Comparison of ENCODE assay signal across 17 cellular contexts in genomic region chr12:87720967-87721366, GRCh38.
DNase-seq lines count a peak whose midpoint lies in the region; ATAC-seq and TF ChIP-seq lines count a peak whose summit lies in the region.
"Had no signal": no experiment of that assay in that cellular context is flagged by ENCODE, and none has a peak within 500 bp of the region (broad histone marks: within the 10 kb centered on the region; RNA-seq: fewer than 3 reads in every experiment).

No MANE protein-coding gene starts in this region.

- H3K4me3 ChIP-seq in IMR-90 (ENCODE audit: insufficient read depth, low read depth, low read length) (no peak overlapping the region), choroid plexus epithelial cell (ENCODE audit: low read depth, low read length) (no peak overlapping the region), Caco-2 (ENCODE audit: low read depth, low read length) (no peak overlapping the region)
- H3K4me3 ChIP-seq: BLaER1, GM12878 had no signal

- no peak overlapping the region for H4K91ac ChIP-seq in IMR-90 (ENCODE audit: insufficient read depth, low read depth, low read length)

- H3K4me1 ChIP-seq in IMR-90 (ENCODE audit: control insufficient read depth, insufficient read depth, low read length) (no peaks in the 10 kb centered on the region), Caco-2 (no peaks in the 10 kb centered on the region)
- H3K4me1 ChIP-seq: BLaER1 had no signal

- in situ Hi-C loops in IMR-90 (cut with MboI; ENCODE audit: low sequenced_read_pairs), result no loop called here

- peaks cover 2% of the 10 kb centered on the region for H3K27me3 Mint-ChIP-seq in Caco-2 (ENCODE audit: insufficient read depth, unreplicated experiment)
- H3K27me3 Mint-ChIP-seq: CD4-positive, alpha-beta memory T cell; IgD-negative memory B cell had no signal

- no peaks in the 10 kb centered on the region for H3K79me1 ChIP-seq in IMR-90 (ENCODE audit: low read depth in 1 of 2, low read length in 2 of 2)

- H3K56ac ChIP-seq in IMR-90 (ENCODE audit: extremely low read depth, insufficient read depth, low read length), result no peak overlapping the region

- no peak overlapping the region for H2BK20ac ChIP-seq in IMR-90 (ENCODE audit: low read depth, low read length)

- no peak overlapping the region for H3K4ac ChIP-seq in IMR-90 (ENCODE audit: low read depth, low read length)

- H3K4me1 Mint-ChIP-seq in Caco-2 (ENCODE audit: low read depth, unreplicated experiment), result no peaks in the 10 kb centered on the region
- H3K4me1 Mint-ChIP-seq: CD14-positive monocyte; CD4-positive, alpha-beta memory T cell; H9; IgD-negative memory B cell had no signal

- no peak overlapping the region for H2BK15ac ChIP-seq in IMR-90 (ENCODE audit: low read depth, low read length)

- H3K9ac ChIP-seq in IMR-90 (ENCODE audit: low read depth, low read length), result no peak overlapping the region
- H3K9ac ChIP-seq: BLaER1 had no signal

- POLR2A ChIA-PET in IMR-90 (lab: Charles Lee; ENCODE audit: unreplicated experiment), result no interaction called here
- POLR2A ChIA-PET in Caco-2 (lab: Charles Lee), result no interaction called here

- H4K5ac ChIP-seq in IMR-90 (ENCODE audit: low read depth, low read length), result no peak overlapping the region

- dilution Hi-C loops in IMR-90 (cut with HindIII; ENCODE audit: low sequenced_read_pairs, unreplicated experiment), result no loop called here

- H3K9me3 ChIP-seq in IMR-90 (ENCODE audit: control insufficient read depth, insufficient read depth, low read length) (no peaks in the 10 kb centered on the region), Caco-2 (no peaks in the 10 kb centered on the region)
- H3K9me3 ChIP-seq: BLaER1 had no signal

- H2AK9ac ChIP-seq in IMR-90 (replicated peaks; ENCODE audit: low read depth, low read length, poor library complexity), result no peak overlapping the region

- no peak overlapping the region for H3K14ac ChIP-seq in IMR-90 (replicated peaks; ENCODE audit: low read depth, low read length)

- H3K27ac ChIP-seq in IMR-90 (ENCODE audit: insufficient read depth, low read length), result no peak overlapping the region
- H3K27ac ChIP-seq: BLaER1 had no signal

- BruUV-seq in IMR-90 (replicated peaks; lab: Mats Ljungman, UMichigan), result no TSS peak
- no TSS peak for BruUV-seq in Caco-2 (replicated peaks; lab: Mats Ljungman, UMichigan)

- no peak overlapping the region for H3K27ac Mint-ChIP-seq in Caco-2 (ENCODE audit: unreplicated experiment)
- H3K27ac Mint-ChIP-seq: CD14-positive monocyte; CD4-positive, alpha-beta memory T cell; H9; IgD-negative memory B cell had no signal

- no peak overlapping the region for H2AFZ ChIP-seq in IMR-90 (replicated peaks; ENCODE audit: low read length, poor library complexity)

- no peak for TF ChIP-seq CTCF in IMR-90 (conservative IDR thresholded peaks at IDR 0.05; ENCODE audit: low read depth, low read length)
- TF ChIP-seq CTCF in choroid plexus epithelial cell (conservative IDR thresholded peaks at IDR 0.05; ENCODE audit: low read depth, low read length), result no peak
- no peak for TF ChIP-seq CTCF in Caco-2 (IDR thresholded peaks at IDR 0.05; ENCODE audit: insufficient read depth in 1 of 2, low read depth in 1 of 2, low read length in 1 of 2, severe bottlenecking in 1 of 2, unreplicated experiment in 1 of 2)

- no peaks in the 10 kb centered on the region for H3K36me3 Mint-ChIP-seq in Caco-2 (ENCODE audit: insufficient read depth, unreplicated experiment)
- H3K36me3 Mint-ChIP-seq: CD14-positive monocyte; CD4-positive, alpha-beta memory T cell had no signal

- no peaks in the 10 kb centered on the region for H3K9me3 Mint-ChIP-seq in Caco-2 (ENCODE audit: unreplicated experiment)
- H3K9me3 Mint-ChIP-seq: H9 had no signal

- H3K36me3 ChIP-seq in IMR-90 (ENCODE audit: control insufficient read depth, insufficient read depth, low read length) (no peaks in the 10 kb centered on the region), Caco-2 (ENCODE audit: control insufficient read depth, insufficient read depth, low read length) (no peaks in the 10 kb centered on the region)
- H3K36me3 ChIP-seq: BLaER1 had no signal

- H3K9me1 ChIP-seq in IMR-90 (ENCODE audit: insufficient read depth, low read length), result no peaks in the 10 kb centered on the region

- no peak overlapping the region for H3K23ac ChIP-seq in IMR-90 (ENCODE audit: low read depth, low read length)

- H2AK5ac ChIP-seq in IMR-90 (ENCODE audit: low read depth, low read length), result no peak overlapping the region

- no peak overlapping the region for H2BK5ac ChIP-seq in IMR-90 (ENCODE audit: low read depth, low read length, poor library complexity, severe bottlenecking)

- DNase-seq in IMR-90 (no peak), OCI-M1 (lab: John Stamatoyannopoulos, UW) (peak; percentile 24), choroid plexus epithelial cell (ENCODE audit: low read depth) (peak; percentile 30), renal cortical epithelial cell (ENCODE audit: low read depth) (peak; percentile 9), Caco-2 (no peak), SK-N-DZ (ENCODE audit: low spot score) (no peak)
- DNase-seq in stimulated activated naive CD4-positive, alpha-beta T cell treated with Interleukin-2 at 50 U/mL for 16 hours (lab: John Stamatoyannopoulos, UW), result no peak
- DNase-seq: 8988T; Calu3; CD4-positive, alpha-beta memory T cell; DMS79 treated with DMSO at 0.1 percent for 48 hours; GF-D8; H9 had no signal

- no peak for TF ChIP-seq POLR2A in IMR-90 (IDR thresholded peaks at IDR 0.05; ENCODE audit: low read depth, low read length)

- TF ChIP-seq RAD21 in IMR-90 (IDR thresholded peaks at IDR 0.05; ENCODE audit: low read length), result no peak

- WGBS in IMR-90 (ENCODE audit: extremely low coverage in 2 of 2, insufficient read length in 1 of 2), 2 experiments, result no CpG with 5 or more reads among the region's 3 CpGs

- H3K4me2 ChIP-seq in IMR-90 (ENCODE audit: low read depth, low read length), result no peak overlapping the region
- H3K4me2 ChIP-seq: BLaER1 had no signal

- H3K27me3 ChIP-seq in IMR-90 (ENCODE audit: control insufficient read depth, insufficient read depth, low read length) (no peaks in the 10 kb centered on the region), Caco-2 (replicated peaks; ENCODE audit: control insufficient read depth, insufficient read depth, low read length) (no peaks in the 10 kb centered on the region)
- H3K27me3 ChIP-seq: BLaER1 had no signal

- no peaks in the 10 kb centered on the region for H4K20me1 ChIP-seq in IMR-90 (ENCODE audit: insufficient read depth, low read length)
- H4K20me1 ChIP-seq: BLaER1 had no signal

- intact Hi-C loops in IMR-90 (cut with micrococcal nuclease) (no loop called here), Caco-2 (cut with micrococcal nuclease; ENCODE audit: unreplicated experiment) (no loop called here)

- H3K18ac ChIP-seq in IMR-90 (ENCODE audit: low read depth, low read length), result no peak overlapping the region

- no peak overlapping the region for H4K8ac ChIP-seq in IMR-90 (ENCODE audit: low read depth in 2 of 2, low read length in 2 of 2)

- no peak; the same call in 1 of the 2 replicates for ATAC-seq in IMR-90 (ENCODE audit: low read depth)
- ATAC-seq: GM12878 had no signal

- CTCF ChIA-PET in IMR-90 (lab: Yijun Ruan, JAX), result interaction anchor here (0.7 kb wide), 1 partner anchor 126 kb away, joined by 3 read pairs; no protein-coding TSS in a partner anchor
- CTCF ChIA-PET in Caco-2 (lab: Charles Lee), result no interaction called here

- H3K4me3 Mint-ChIP-seq in Caco-2 (ENCODE audit: unreplicated experiment), result no peak overlapping the region
- H3K4me3 Mint-ChIP-seq: CD14-positive monocyte; CD4-positive, alpha-beta memory T cell; H9; IgD-negative memory B cell had no signal

- H2BK120ac ChIP-seq in IMR-90 (ENCODE audit: low read depth, low read length), result no peak overlapping the region

TF ChIP-seq in IMR-90, 13 proteins besides CTCF, POLR2A, EP300 and RAD21:
- 0 out of 2 replicates have a peak, but pooled peaks have one; percentile 6 for TF ChIP-seq CEBPB (IDR thresholded peaks at IDR 0.05; ENCODE audit: low read depth, low read length)
- TF ChIP-seq USF2 (IDR thresholded peaks at IDR 0.05; ENCODE audit: low read depth, low read length), result no peak

Comparison
In these comparisons a context has a peak if more than half of its experiments do, and no peak if none do; other contexts are left out.
1. DNase-seq: peak in OCI-M1 (single experiment), choroid plexus epithelial cell (single experiment) and renal cortical epithelial cell (single experiment); none in IMR-90 (single experiment), Caco-2 (0 of 2), stimulated activated naive CD4-positive, alpha-beta T cell treated with Interleukin-2 at 50 U/mL for 16 hours (single experiment) and SK-N-DZ (single experiment).